22 cellular contexts compared by ENCODE assay signal in the genomic region with DNA sequence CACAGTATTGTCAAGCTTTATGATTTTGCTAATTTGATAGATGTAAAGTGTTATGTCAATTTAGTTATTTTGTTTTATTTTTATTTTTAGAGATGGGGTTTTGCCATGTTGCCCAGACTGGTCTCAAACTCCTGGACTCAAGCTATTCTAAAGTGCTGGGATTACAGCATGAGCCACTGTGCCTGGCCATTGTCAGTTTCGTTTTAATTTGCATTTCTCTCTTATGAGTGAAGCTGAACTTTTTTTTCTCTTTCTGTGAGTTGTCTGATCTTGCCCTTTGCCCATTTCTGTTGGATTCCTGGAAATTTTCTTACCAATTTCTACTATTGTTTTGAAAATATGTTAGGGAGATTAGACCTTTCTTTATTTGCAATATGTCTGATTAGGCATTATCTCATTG.
"Had no signal": no experiment of that assay in that cellular context is flagged by ENCODE, and none has a peak within 500 bp of the region (broad histone marks: within the 10 kb centered on the region; RNA-seq: fewer than 3 reads in every experiment).

No MANE protein-coding gene starts in this region.

- H3K27ac Mint-ChIP-seq: naive thymus-derived CD4-positive, alpha-beta T cell; nephron; neural progenitor cell; progenitor cell of endocrine pancreas; stimulated activated naive CD8-positive, alpha-beta T cell treated with anti-CD3 and anti-CD28 coated beads, Interleukin-15, amount 100 ng/mL, for 72 hours had no signal

- H3K27ac ChIP-seq: dorsolateral prefrontal cortex, left lung, neural progenitor cell, parathyroid adenoma, right lobe of liver, suprapubic skin, transverse colon, upper lobe of right lung, uterus had no signal

- H3K9ac ChIP-seq: neural progenitor cell, parathyroid adenoma had no signal

- H3K4me3 Mint-ChIP-seq: naive thymus-derived CD4-positive, alpha-beta T cell; nephron; neural progenitor cell; stimulated activated naive CD8-positive, alpha-beta T cell treated with anti-CD3 and anti-CD28 coated beads, Interleukin-15, amount 100 ng/mL, for 72 hours had no signal

- H3K79me2 ChIP-seq: parathyroid adenoma had no signal

- H3K4me3 ChIP-seq: dorsolateral prefrontal cortex, left lung, neural progenitor cell, right lobe of liver, suprapubic skin, transverse colon, upper lobe of right lung, uterus had no signal

- H3K4me1 Mint-ChIP-seq: nephron; neural progenitor cell; stimulated activated naive CD8-positive, alpha-beta T cell treated with anti-CD3 and anti-CD28 coated beads, Interleukin-15, amount 100 ng/mL, for 72 hours had no signal

- H3K27me3 Mint-ChIP-seq: naive thymus-derived CD4-positive, alpha-beta T cell; progenitor cell of endocrine pancreas; stimulated activated naive CD8-positive, alpha-beta T cell treated with anti-CD3 and anti-CD28 coated beads, Interleukin-15, amount 100 ng/mL, for 72 hours had no signal

- H3K4me1 ChIP-seq: left lung, neural progenitor cell, parathyroid adenoma, right lobe of liver, suprapubic skin, transverse colon, upper lobe of right lung, uterus had no signal

- H3K9me3 Mint-ChIP-seq: naive thymus-derived CD4-positive, alpha-beta T cell; nephron; neural progenitor cell; stimulated activated naive CD8-positive, alpha-beta T cell treated with anti-CD3 and anti-CD28 coated beads, Interleukin-15, amount 100 ng/mL, for 72 hours had no signal

- DNase-seq: dorsolateral prefrontal cortex; effector CD4-positive, alpha-beta T cell; left cardiac atrium; left lung; mesendoderm; midbrain; naive thymus-derived CD4-positive, alpha-beta T cell; right lobe of liver; small intestine; stimulated activated CD4-positive, alpha-beta T cell treated with anti-CD3 and anti-CD28 coated beads, Interleukin-15, amount 100 ng/mL, for 24 hours; stimulated activated CD4-positive, alpha-beta T cell treated with anti-CD3 and anti-CD28 coated beads, Interleukin-4, amount 100 ng/mL, for 1 hour; stimulated activated CD8-positive, alpha-beta memory T cell treated with anti-CD3 and anti-CD28 coated beads, Interleukin-4, amount 100 ng/mL, for 48 hours; stimulated activated naive CD4-positive, alpha-beta T cell; stimulated activated naive CD8-positive, alpha-beta T cell treated with anti-CD3 and anti-CD28 coated beads, Interleukin-15, amount 100 ng/mL, for 72 hours; transverse colon; upper lobe of right lung; uterus had no signal

- H3K27me3 ChIP-seq: dorsolateral prefrontal cortex, left lung, neural progenitor cell, right lobe of liver, suprapubic skin, transverse colon, upper lobe of right lung, uterus had no signal

- H3K9me3 ChIP-seq: left lung, right lobe of liver, suprapubic skin, transverse colon, upper lobe of right lung, uterus had no signal

- H3K4me2 ChIP-seq: neural progenitor cell had no signal

- ATAC-seq: left cardiac atrium; left lung; naive thymus-derived CD4-positive, alpha-beta T cell; right lobe of liver; stimulated activated naive CD8-positive, alpha-beta T cell treated with anti-CD3 and anti-CD28 coated beads, Interleukin-15, amount 100 ng/mL, for 72 hours; upper lobe of right lung had no signal

- H2AFZ ChIP-seq: neural progenitor cell, parathyroid adenoma had no signal

- H3K36me3 ChIP-seq: uterus had no signal
